In genomic region chr4:40579983-40580382, GRCh38 we compare ENCODE assay signal across 16 cellular contexts. TPM values are rescaled to one million over a fixed set of nuclear protein-coding genes. Genes with fewer than 3 reads are reported as not detected.
DNase-seq lines count a peak whose midpoint lies in the region; ATAC-seq and TF ChIP-seq lines count a peak whose summit lies in the region.
"Had no signal": no experiment of that assay in that cellular context is flagged by ENCODE, and none has a peak within 500 bp of the region (broad histone marks: within the 10 kb centered on the region; RNA-seq: fewer than 3 reads in every experiment).

No MANE protein-coding gene starts in this region.

- H3K27ac ChIP-seq in epithelial cell of prostate: peak overlapping the region; percentile 96
- peak overlapping the region; percentile 76 for H3K27ac ChIP-seq in smooth muscle cell (ENCODE audit: low read depth)
- no peak overlapping the region for H3K27ac ChIP-seq in CD4-positive, alpha-beta T cell (ENCODE audit: low read depth, low read length)
- H3K27ac ChIP-seq: HL-60 had no signal

- H3K4me1 Mint-ChIP-seq in activated naive CD4-positive, alpha-beta T cell treated with anti-CD3 and anti-CD28 coated beads for 36 hours (ENCODE audit: low read depth): peaks cover 13% of the 10 kb centered on the region
- H3K4me1 Mint-ChIP-seq in CD4-positive, alpha-beta T cell (ENCODE audit: low read depth): no peaks in the 10 kb centered on the region

- no peak for ATAC-seq in CD4-positive, alpha-beta T cell (ENCODE audit: poor library complexity)
- ATAC-seq: GM12878, left lobe of liver had no signal

- H3K27me3 Mint-ChIP-seq in activated naive CD4-positive, alpha-beta T cell treated with anti-CD3 and anti-CD28 coated beads for 36 hours (ENCODE audit: low read depth): no peaks in the 10 kb centered on the region
- H3K27me3 Mint-ChIP-seq in CD4-positive, alpha-beta T cell: peaks cover 5% of the 10 kb centered on the region

- H3K9me3 ChIP-seq in MG63: no peaks in the 10 kb centered on the region
- H3K9me3 ChIP-seq in smooth muscle cell (replicated peaks; ENCODE audit: low read depth): no peaks in the 10 kb centered on the region
- H3K9me3 ChIP-seq in CD4-positive, alpha-beta T cell (ENCODE audit: control insufficient read depth, low read length): no peaks in the 10 kb centered on the region

- TF ChIP-seq CTCF in smooth muscle cell (IDR thresholded peaks at IDR 0.05; ENCODE audit: borderline replicate concordance, insufficient read depth, poor library complexity, severe bottlenecking): no peak
- TF ChIP-seq CTCF in CD4-positive, alpha-beta T cell (IDR thresholded peaks at IDR 0.05): no peak

- H3F3A ChIP-seq in smooth muscle cell (ENCODE audit: low read depth): peaks cover 12% of the 10 kb centered on the region

- no peaks in the 10 kb centered on the region for H3K79me2 ChIP-seq in smooth muscle cell (ENCODE audit: low read depth)

- H2AFZ ChIP-seq in smooth muscle cell (ENCODE audit: low read depth): peak overlapping the region; percentile 56

- H3K27ac Mint-ChIP-seq in activated naive CD4-positive, alpha-beta T cell treated with anti-CD3 and anti-CD28 coated beads for 36 hours: no peak overlapping the region
- no peak overlapping the region for H3K27ac Mint-ChIP-seq in CD4-positive, alpha-beta T cell

- intact Hi-C loops in activated naive CD4-positive, alpha-beta T cell treated with anti-CD3 and anti-CD28 coated beads for 36 hours (cut with micrococcal nuclease): no loop called here
- intact Hi-C loops in CD4-positive, alpha-beta T cell (cut with DNase I, micrococcal nuclease): no loop called here

- H3K9me3 Mint-ChIP-seq in activated naive CD4-positive, alpha-beta T cell treated with anti-CD3 and anti-CD28 coated beads for 36 hours: no peaks in the 10 kb centered on the region
- no peaks in the 10 kb centered on the region for H3K9me3 Mint-ChIP-seq in CD4-positive, alpha-beta T cell
- H3K9me3 Mint-ChIP-seq: nephron had no signal

- H3K4me3 ChIP-seq in MG63 (no peak overlapping the region), smooth muscle cell (no peak overlapping the region), H7 (ENCODE audit: insufficient read depth, low read depth, low read length) (no peak overlapping the region)
- H3K4me3 ChIP-seq: GM12878 had no signal

- POLR2A ChIA-PET in CD4-positive, alpha-beta T cell (lab: Charles Lee): no interaction called here

- 33% methylated on average over 3 of the region's 3 CpGs for WGBS in smooth muscle cell (ENCODE audit: low lambda C conversion rate)

- peaks cover 11% of the 10 kb centered on the region for H3K4me1 ChIP-seq in smooth muscle cell (ENCODE audit: low read depth)

- H3K36me3 ChIP-seq in MG63 (no peaks in the 10 kb centered on the region), smooth muscle cell (ENCODE audit: low read depth) (no peaks in the 10 kb centered on the region), H7 (replicated peaks; ENCODE audit: control insufficient read depth, insufficient read depth, low read length) (no peaks in the 10 kb centered on the region)

- no peak overlapping the region for H3K4me3 Mint-ChIP-seq in activated naive CD4-positive, alpha-beta T cell treated with anti-CD3 and anti-CD28 coated beads for 36 hours
- no peak overlapping the region for H3K4me3 Mint-ChIP-seq in CD4-positive, alpha-beta T cell
- H3K4me3 Mint-ChIP-seq: nephron had no signal

- no peaks in the 10 kb centered on the region for H4K20me1 ChIP-seq in smooth muscle cell (ENCODE audit: low read depth)

- H3K4me2 ChIP-seq in smooth muscle cell: no peak overlapping the region

- H3K9ac ChIP-seq in smooth muscle cell (ENCODE audit: low read depth): no peak overlapping the region

- DNase-seq in EL (peak; percentile 82), MG63 (peak; percentile 57), epithelial cell of prostate (ENCODE audit: low read depth, low spot score) (peak; percentile 71), smooth muscle cell (lab: John Stamatoyannopoulos, UW; ENCODE audit: unreplicated experiment) (no peak), nucleus accumbens (lab: John Stamatoyannopoulos, UW) (no peak), H7 (no peak)
- DNase-seq in activated naive CD4-positive, alpha-beta T cell treated with anti-CD3 and anti-CD28 coated beads for 36 hours: no peak
- no peak for DNase-seq in CD4-positive, alpha-beta T cell
- DNase-seq: activated CD4-positive, alpha-beta T cell treated with anti-CD3 and anti-CD28 coated beads for 1 hour; activated T-cell treated with anti-CD3 and anti-CD28 coated beads, Interleukin-2, amount 50 U/mL, for 1 hour; effector CD4-positive, alpha-beta T cell; SW 1271 had no signal

- no peaks in the 10 kb centered on the region for H3K27me3 ChIP-seq in MG63
- no peaks in the 10 kb centered on the region for H3K27me3 ChIP-seq in smooth muscle cell (ENCODE audit: low read depth)
- no peaks in the 10 kb centered on the region for H3K27me3 ChIP-seq in CD4-positive, alpha-beta T cell (ENCODE audit: control insufficient read depth, insufficient read depth, low read length)
- H3K27me3 ChIP-seq in H7 (ENCODE audit: control insufficient read depth, insufficient read depth, low read length): no peaks in the 10 kb centered on the region

- no peaks in the 10 kb centered on the region for H3K36me3 Mint-ChIP-seq in activated naive CD4-positive, alpha-beta T cell treated with anti-CD3 and anti-CD28 coated beads for 36 hours (ENCODE audit: low read depth)
- no peaks in the 10 kb centered on the region for H3K36me3 Mint-ChIP-seq in CD4-positive, alpha-beta T cell (ENCODE audit: low read depth)

- CTCF ChIA-PET in activated naive CD4-positive, alpha-beta T cell treated with anti-CD3 and anti-CD28 coated beads for 36 hours (lab: Charles Lee): no interaction called here
- CTCF ChIA-PET in CD4-positive, alpha-beta T cell (lab: Charles Lee): no interaction called here

RNA-seq across cellular contexts. Expression of gene RBM47, which starts 49.7 kb away (rescaled TPM):
- total RNA-seq in MG63 (2014; rRNA removed; shearing (Covaris generic); ENCODE audit: low replicate concordance): 0.66 TPM in 1 of 2 replicates, not detected in the other
- 5.5 and 6.0 TPM in 2 replicates for total RNA-seq in smooth muscle cell
- polyA plus RNA-seq in smooth muscle cell: 3.4 and 3.6 TPM in 2 replicates
- 1 to 10 TPM; 1.1 to 1.7 TPM for total RNA-seq in activated naive CD4-positive, alpha-beta T cell treated with anti-CD3 and anti-CD28 coated beads for 36 hours
- total RNA-seq in CD4-positive, alpha-beta T cell: under 1 TPM; 0.27 to 0.92 TPM
- 97.9 and 116 TPM in 2 replicates for total RNA-seq in H7 (2014; rRNA removed; shearing (Covaris generic))

Comparison
In these comparisons a context has a peak if more than half of its experiments do, and no peak if none do; other contexts are left out.
1. DNase-seq: peak in EL (single experiment), MG63 (single experiment) and epithelial cell of prostate (single experiment); none in smooth muscle cell (single experiment), activated naive CD4-positive, alpha-beta T cell treated with anti-CD3 and anti-CD28 coated beads for 36 hours (single experiment), nucleus accumbens (0 of 56), CD4-positive, alpha-beta T cell (0 of 10) and H7 (single experiment).
2. RNA of gene RBM47, which starts 49.7 kb away (total RNA-seq): 97.9 to 116 TPM in H7; 5.5 to 6.0 TPM in smooth muscle cell, 1.1 to 1.7 TPM in activated naive CD4-positive, alpha-beta T cell treated with anti-CD3 and anti-CD28 coated beads for 36 hours, 0.27 to 0.92 TPM in CD4-positive, alpha-beta T cell and 0.66 TPM in MG63; every median in the first group is over 10 times any median in the second.